1 cellular context compared by ENCODE assay signal in genomic region chr1:43135857-43136781, GRCh38.
TF ChIP-seq lines count a peak whose summit lies in the region.

No MANE protein-coding gene starts in this region.

TF ChIP-seq in HepG2, 621 proteins besides CTCF, POLR2A, EP300 and RAD21:
- no peak for TF ChIP-seq ZBTB38 (CRISPR knock-in tag; IDR thresholded peaks at IDR 0.05)
- peak; percentile 92 for TF ChIP-seq CEBPB (IDR thresholded peaks at IDR 0.05; ENCODE audit: borderline replicate concordance, low read depth, low read length)
- no peak for TF ChIP-seq ZFP82 (CRISPR knock-in tag; IDR thresholded peaks at IDR 0.05; ENCODE audit: borderline replicate concordance)
- no peak for TF ChIP-seq ZNF256 (CRISPR knock-in tag; conservative IDR thresholded peaks at IDR 0.05)
- TF ChIP-seq RFX1 (IDR thresholded peaks at IDR 0.05) = peak; percentile 49; the same call in 1 of the 2 replicates
- TF ChIP-seq ZNF549 (CRISPR knock-in tag; IDR thresholded peaks at IDR 0.05) = no peak
- TF ChIP-seq NFIC (IDR thresholded peaks at IDR 0.05; ENCODE audit: low read length) = no peak
- TF ChIP-seq, protein P1, sequence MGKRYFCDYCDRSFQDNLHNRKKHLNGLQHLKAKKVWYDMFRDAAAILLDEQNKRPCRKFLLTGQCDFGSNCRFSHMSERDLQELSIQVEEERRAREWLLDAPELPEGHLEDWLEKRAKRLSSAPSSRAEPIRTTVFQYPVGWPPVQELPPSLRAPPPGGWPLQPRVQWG (CRISPR knock-in tag; IDR thresholded peaks at IDR 0.05; ENCODE audit: borderline replicate concordance, low read depth) = no peak
- no peak for TF ChIP-seq ISL2 (CRISPR knock-in tag; IDR thresholded peaks at IDR 0.05)
- TF ChIP-seq ATF6 (CRISPR knock-in tag; conservative IDR thresholded peaks at IDR 0.05) = no peak
- no peak for TF ChIP-seq GLMP (CRISPR knock-in tag; IDR thresholded peaks at IDR 0.05; ENCODE audit: borderline replicate concordance)
- TF ChIP-seq RARA (CRISPR knock-in tag; IDR thresholded peaks at IDR 0.05) = 0 out of 2 replicates have a peak, but pooled peaks have one; percentile 15
- TF ChIP-seq RFX3 (CRISPR knock-in tag; IDR thresholded peaks at IDR 0.05) = peak; percentile 68
- TF ChIP-seq CBX5 (CRISPR knock-in tag; IDR thresholded peaks at IDR 0.05; ENCODE audit: borderline replicate concordance) = no peak
- no peak for TF ChIP-seq ZNF678 (CRISPR knock-in tag; IDR thresholded peaks at IDR 0.05)
- no peak for TF ChIP-seq SNAPC4 (CRISPR knock-in tag; IDR thresholded peaks at IDR 0.05)
- no peak for TF ChIP-seq GABPA (IDR thresholded peaks at IDR 0.05; ENCODE audit: low read depth, low read length)
- TF ChIP-seq GABPA (CRISPR knock-in tag; IDR thresholded peaks at IDR 0.05; ENCODE audit: low read depth) = 0 out of 2 replicates have a peak, but pooled peaks have one; percentile 24
- TF ChIP-seq FOXC1 (CRISPR knock-in tag; IDR thresholded peaks at IDR 0.05; ENCODE audit: borderline replicate concordance) = no peak
- TF ChIP-seq CEBPG (CRISPR knock-in tag; IDR thresholded peaks at IDR 0.05) = peak; percentile 67
- no peak for TF ChIP-seq KDM1A (CRISPR knock-in tag; IDR thresholded peaks at IDR 0.05)
- TF ChIP-seq, protein P2, sequence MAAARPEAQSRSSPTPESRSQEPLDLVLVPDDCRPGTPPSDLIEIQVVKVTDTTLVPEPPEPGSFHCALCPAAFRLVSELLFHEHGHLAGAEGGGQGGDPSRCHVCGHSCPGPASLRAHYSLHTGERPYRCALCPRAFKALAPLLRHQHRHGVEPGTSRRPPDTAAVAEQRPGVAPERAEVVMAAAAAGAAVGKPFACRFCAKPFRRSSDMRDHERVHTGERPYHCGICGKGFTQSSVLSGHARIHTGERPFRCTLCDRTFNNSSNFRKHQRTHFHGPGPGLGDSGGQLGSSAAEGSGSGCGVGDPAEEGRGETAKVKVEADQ (CRISPR knock-in tag; IDR thresholded peaks at IDR 0.05; ENCODE audit: borderline replicate concordance) = no peak
- TF ChIP-seq, protein P3, sequence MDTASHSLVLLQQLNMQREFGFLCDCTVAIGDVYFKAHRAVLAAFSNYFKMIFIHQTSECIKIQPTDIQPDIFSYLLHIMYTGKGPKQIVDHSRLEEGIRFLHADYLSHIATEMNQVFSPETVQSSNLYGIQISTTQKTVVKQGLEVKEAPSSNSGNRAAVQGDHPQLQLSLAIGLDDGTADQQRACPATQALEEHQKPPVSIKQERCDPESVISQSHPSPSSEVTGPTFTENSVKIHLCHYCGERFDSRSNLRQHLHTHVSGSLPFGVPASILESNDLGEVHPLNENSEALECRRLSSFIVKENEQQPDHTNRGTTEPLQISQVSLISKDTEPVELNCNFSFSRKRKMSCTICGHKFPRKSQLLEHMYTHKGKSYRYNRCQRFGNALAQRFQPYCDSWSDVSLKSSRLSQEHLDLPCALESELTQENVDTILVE (CRISPR knock-in tag; IDR thresholded peaks at IDR 0.05) = no peak
- no peak for TF ChIP-seq TERF1 (CRISPR knock-in tag; IDR thresholded peaks at IDR 0.05)
